Comparison of ENCODE assay signal across 8 cellular contexts in genomic region chr7:6729492-6730342, GRCh38. TPM values are rescaled to one million over a fixed set of nuclear protein-coding genes. Genes with fewer than 3 reads are reported as not detected.
A peak's percentile ranks its signal among the peaks of the same experiment; 100 is the strongest.
DNase-seq lines count a peak whose midpoint lies in the region; TF ChIP-seq lines count a peak whose summit lies in the region.

No MANE protein-coding gene starts in this region.

- H3K36me3 Mint-ChIP-seq in endothelial cell (ENCODE audit: low read depth, unreplicated experiment), result peaks cover 16% of the 10 kb centered on the region
- peaks cover 20% of the 10 kb centered on the region for H3K36me3 Mint-ChIP-seq in mesothelial cell of epicardium

- DNase-seq in COLO829 (ENCODE audit: low spot score) (peak; percentile 95), GM20000 (ENCODE audit: low spot score) (peak; percentile 94), HS-5 (ENCODE audit: low read depth) (peak; percentile 74), NOMO-1 treated with dmso at 0.1 percent for 144 hours (lab: John Stamatoyannopoulos, UW; ENCODE audit: unreplicated experiment) (peak; percentile 56), endothelial cell (ENCODE audit: low spot score) (peak; percentile 80), mesothelial cell of epicardium (ENCODE audit: low spot score in 2 of 2, unreplicated experiment in 2 of 2) (peak; percentile 72 to 84)
- DNase-seq in activated CD8-positive, alpha-beta memory T cell treated with anti-CD3 and anti-CD28 coated beads, Interleukin-2, amount 50 U/mL, for 24 hours (ENCODE audit: extremely low read depth), result peak; percentile 65
- DNase-seq in stimulated activated CD8-positive, alpha-beta memory T cell treated with anti-CD3 and anti-CD28 coated beads, Interleukin-15, amount 100 ng/mL, for 4 hours (ENCODE audit: low read depth in 2 of 2), result peak; percentile 60 to 65

- H3K27ac Mint-ChIP-seq in endothelial cell (ENCODE audit: unreplicated experiment), result peak overlapping the region; percentile 72
- peak overlapping the region; percentile 89 for H3K27ac Mint-ChIP-seq in mesothelial cell of epicardium

- H3K4me1 Mint-ChIP-seq in endothelial cell (ENCODE audit: unreplicated experiment) (peaks cover 2% of the 10 kb centered on the region), mesothelial cell of epicardium (peaks cover 16% of the 10 kb centered on the region)

- H3K9me3 Mint-ChIP-seq in endothelial cell (ENCODE audit: unreplicated experiment) (no peaks in the 10 kb centered on the region), mesothelial cell of epicardium (peaks cover 3% of the 10 kb centered on the region)

- H3K4me3 Mint-ChIP-seq in endothelial cell (ENCODE audit: unreplicated experiment) (peak overlapping the region; percentile 96), mesothelial cell of epicardium (peak overlapping the region; percentile 83)

- no peak for TF ChIP-seq CTCF in GM20000 (IDR thresholded peaks at IDR 0.05; ENCODE audit: extremely low read depth, missing control alignments)
- no peak for TF ChIP-seq CTCF in endothelial cell (IDR thresholded peaks at IDR 0.05; ENCODE audit: unreplicated experiment)
- TF ChIP-seq CTCF in mesothelial cell of epicardium (IDR thresholded peaks at IDR 0.05; ENCODE audit: unreplicated experiment), result no peak

- no peaks in the 10 kb centered on the region for H3K27me3 Mint-ChIP-seq in endothelial cell (ENCODE audit: unreplicated experiment)
- peaks cover 5% of the 10 kb centered on the region for H3K27me3 Mint-ChIP-seq in mesothelial cell of epicardium (ENCODE audit: low read depth)

RNA-seq across cellular contexts. Expression of gene ZNF12, which starts 23.0 kb away (rescaled TPM):
- total RNA-seq in endothelial cell (ENCODE audit: unreplicated experiment), result 30.8 TPM
- total RNA-seq in mesothelial cell of epicardium, result 31.5 to 32.2 TPM (median 31.8 TPM) in 3 replicates

RNA-seq across cellular contexts. Expression of gene RSPH10B2, which starts 24.2 kb away (rescaled TPM):
- total RNA-seq in endothelial cell (ENCODE audit: unreplicated experiment), result 0.51 TPM
- total RNA-seq in mesothelial cell of epicardium, result 0.45 to 0.95 TPM in 2 of 3 replicates, not detected in the other

Comparison
In these comparisons a context has a peak if more than half of its experiments do, and no peak if none do; other contexts are left out.
1. Peak in every context shown above with its lines: DNase-seq.